25 cellular contexts compared by ENCODE assay signal in genomic region chr7:136189506-136189998, GRCh38.
"Had no signal": no experiment of that assay in that cellular context is flagged by ENCODE, and none has a peak within 500 bp of the region (broad histone marks: within the 10 kb centered on the region; RNA-seq: fewer than 3 reads in every experiment).

No MANE protein-coding gene starts in this region.

- H3K9me3 ChIP-seq: esophagus muscularis mucosa, lower lobe of right lung, prostate gland, right atrium auricular region, suprapubic skin, transverse colon had no signal

- H3K27me3 ChIP-seq: esophagus muscularis mucosa, right atrium auricular region, suprapubic skin, transverse colon had no signal

- H3K27ac ChIP-seq: coronary artery, esophagus muscularis mucosa, lower lobe of right lung, prostate gland, right atrium auricular region, suprapubic skin, transverse colon had no signal

- H3K4me3 ChIP-seq: coronary artery, esophagus muscularis mucosa, lower lobe of right lung, prostate gland, right atrium auricular region, smooth muscle cell, suprapubic skin, transverse colon had no signal

- H3K36me3 ChIP-seq: esophagus muscularis mucosa, lower lobe of right lung, prostate gland, right atrium auricular region, suprapubic skin, transverse colon had no signal

- FAIRE-seq: endothelial cell of umbilical vein, keratinocyte had no signal

- DNase-seq: dermis blood vessel endothelial cell; effector memory CD4-positive, alpha-beta T cell; foreskin melanocyte; hypothalamus; left ventricle myocardium superior; lower lobe of right lung; naive thymus-derived CD8-positive, alpha-beta T cell; nephron progenitor cell; nucleus accumbens; stimulated activated CD4-positive, alpha-beta T cell treated with anti-CD3 and anti-CD28 coated beads, Interleukin-12 subunit alpha, Interleukin-12 subunit beta, amount 100 ng/mL, for 4 hours; stimulated activated CD4-positive, alpha-beta T cell treated with anti-CD3 and anti-CD28 coated beads, Interleukin-1b, Interleukin-23, amount 100 ng/mL, for 48 hours; stimulated activated CD4-positive, alpha-beta T cell treated with anti-CD3 and anti-CD28 coated beads, Interleukin-4, amount 100 ng/mL, for 1 hour; stimulated activated CD8-positive, alpha-beta memory T cell treated with anti-CD3 and anti-CD28 coated beads, Interleukin-4, amount 100 ng/mL, for 48 hours; stimulated activated naive CD4-positive, alpha-beta T cell; stimulated activated naive CD8-positive, alpha-beta T cell treated with anti-CD3 and anti-CD28 coated beads, Interleukin-15, amount 100 ng/mL, for 72 hours; transverse colon had no signal

- H3K4me2 ChIP-seq: smooth muscle cell had no signal

- H3K4me1 ChIP-seq: esophagus muscularis mucosa, lower lobe of right lung, right atrium auricular region, suprapubic skin, transverse colon had no signal

- ATAC-seq: left ventricle myocardium superior; naive thymus-derived CD8-positive, alpha-beta T cell; sciatic nerve; stimulated activated naive CD8-positive, alpha-beta T cell treated with anti-CD3 and anti-CD28 coated beads, Interleukin-15, amount 100 ng/mL, for 72 hours had no signal
